ENCODE assay signal across 8 cellular contexts in the genomic region with DNA sequence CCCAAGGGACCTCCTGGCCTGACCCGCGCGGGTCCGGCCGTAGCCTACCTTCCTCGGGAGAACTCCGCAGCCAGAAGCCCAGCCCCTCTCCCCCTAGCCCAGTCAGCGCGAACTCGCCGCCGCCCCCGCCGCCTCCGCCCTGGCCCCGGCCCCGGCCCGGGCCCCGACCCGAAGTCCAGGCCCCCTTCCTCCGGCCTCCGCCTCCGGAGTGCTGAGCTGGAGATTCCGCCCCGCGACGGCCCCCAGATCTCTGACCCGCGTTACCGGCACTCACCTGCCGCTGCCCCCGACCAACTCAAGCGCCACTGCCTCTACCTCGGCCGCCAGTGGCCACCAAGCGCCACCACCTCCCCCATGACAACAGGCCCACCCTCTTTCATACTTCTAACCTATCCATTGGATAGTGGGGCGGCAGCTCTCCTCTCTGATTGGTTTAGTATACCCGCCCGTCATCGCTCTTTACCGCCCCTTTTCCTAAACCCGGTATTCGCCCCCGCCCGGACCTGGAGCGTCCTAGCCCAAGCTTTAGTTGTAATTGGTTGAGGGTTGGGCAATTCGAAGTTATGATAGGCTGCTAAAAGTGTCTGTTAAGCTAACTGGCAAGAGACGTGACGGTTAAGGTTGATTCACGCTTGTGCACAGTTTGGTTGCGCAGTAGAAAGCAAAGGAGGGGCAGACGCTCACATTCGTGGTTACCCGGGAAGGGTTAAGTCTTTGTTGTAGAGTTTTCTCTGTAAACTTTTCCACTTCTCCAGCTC. TPM values are rescaled to one million over a fixed set of nuclear protein-coding genes. Genes with fewer than 3 reads are reported as not detected.
DNase-seq lines count a peak whose midpoint lies in the region; ATAC-seq and TF ChIP-seq lines count a peak whose summit lies in the region.

A gene (minus strand): TSS at position 328 of the 758 bp plus-strand sequence. CDS start 102,795 bp downstream, outside the sequence.

- no peaks in the 10 kb centered on the region for H3K27me3 ChIP-seq in left lung

- peak within 1 kb of the TSS; percentile 71 to 89 for H3K4me3 ChIP-seq in left lung

- peak within 1 kb of the TSS; percentile 93 to 100 for H3K4me3 Mint-ChIP-seq in CD14-positive monocyte

- H3K27ac ChIP-seq in left lung = peak within 1 kb of the TSS; percentile 91 to 92

- peak; percentile 99 for DNase-seq in CD14-positive monocyte (ENCODE audit: low spot score)
- peak; percentile 97 for DNase-seq in NCI-H774 (lab: John Stamatoyannopoulos, UW)
- peak; percentile 96 to 97 for DNase-seq in activated CD4-positive, alpha-beta T cell treated with anti-CD3 and anti-CD28 coated beads, Interleukin-2, amount 50 U/mL, for 4 hours
- DNase-seq in dermis blood vessel endothelial cell = peak; percentile 100
- DNase-seq in left lung = peak; percentile 91 to 98
- peak; percentile 89 to 90 for DNase-seq in stimulated activated CD4-positive, alpha-beta T cell treated with anti-CD3 and anti-CD28 coated beads, Interleukin-2, amount 100 ng/mL, for 48 hours

- H3K9me3 Mint-ChIP-seq in CD14-positive monocyte = peaks cover 0 to 3% (median 0%) of the 10 kb centered on the region in 7 donors

- peaks cover 16 to 30% of the 10 kb centered on the region in 2 donors for H3K36me3 Mint-ChIP-seq in CD14-positive monocyte

- peak; percentile 95 for ATAC-seq in GM19395 (IDR thresholded peaks at IDR 0.05; ENCODE audit: unreplicated experiment)
- ATAC-seq in HG03565 (IDR thresholded peaks at IDR 0.05; ENCODE audit: unreplicated experiment) = peak; percentile 86
- peak; percentile 93 for ATAC-seq in left lung

- H3K9me3 ChIP-seq in left lung = no peaks in the 10 kb centered on the region

- intact Hi-C loops in CD14-positive monocyte (cut with micrococcal nuclease) = no loop called here
- intact Hi-C loops in left lung (cut with DNase I) = no loop called here

- peaks cover 74% of the 10 kb centered on the region for H3K4me1 Mint-ChIP-seq in CD14-positive monocyte

- H3K27ac Mint-ChIP-seq in CD14-positive monocyte = peak within 1 kb of the TSS; percentile 94 to 100 (median 99)

- peaks cover 13 to 84% of the 10 kb centered on the region in 2 donors for H3K4me1 ChIP-seq in left lung

- no peak for TF ChIP-seq CTCF in CD14-positive monocyte (IDR thresholded peaks at IDR 0.05)
- peak in 1 of 2 donors; percentile 11 for TF ChIP-seq CTCF in left lung (IDR thresholded peaks at IDR 0.05)

- no peaks in the 10 kb centered on the region for H3K36me3 ChIP-seq in left lung

- peaks cover 0 to 5% (median 0%) of the 10 kb centered on the region in 3 donors for H3K27me3 Mint-ChIP-seq in CD14-positive monocyte (ENCODE audit: low read depth in 3 of 3)

RNA-seq across cellular contexts. Expression of the gene that starts here (rescaled TPM):
- polyA plus RNA-seq in CD14-positive monocyte = 100 to 1,000 TPM in 1 of 2 donors, 10 to 100 TPM in 1; 83.4 to 126 TPM
- total RNA-seq in dermis blood vessel endothelial cell = 46.3 and 81.6 TPM in 2 replicates
- total RNA-seq in left lung = 100 to 1,000 TPM in 1 of 2 donors, 10 to 100 TPM in 1; 95.1 to 121 TPM

Comparison
In these comparisons a context has a peak if more than half of its experiments do, and no peak if none do; other contexts are left out.
1. Peak in every context shown above with its lines: DNase-seq, ATAC-seq, H3K4me3 ChIP-seq and H3K27ac ChIP-seq.